In the genomic region with DNA sequence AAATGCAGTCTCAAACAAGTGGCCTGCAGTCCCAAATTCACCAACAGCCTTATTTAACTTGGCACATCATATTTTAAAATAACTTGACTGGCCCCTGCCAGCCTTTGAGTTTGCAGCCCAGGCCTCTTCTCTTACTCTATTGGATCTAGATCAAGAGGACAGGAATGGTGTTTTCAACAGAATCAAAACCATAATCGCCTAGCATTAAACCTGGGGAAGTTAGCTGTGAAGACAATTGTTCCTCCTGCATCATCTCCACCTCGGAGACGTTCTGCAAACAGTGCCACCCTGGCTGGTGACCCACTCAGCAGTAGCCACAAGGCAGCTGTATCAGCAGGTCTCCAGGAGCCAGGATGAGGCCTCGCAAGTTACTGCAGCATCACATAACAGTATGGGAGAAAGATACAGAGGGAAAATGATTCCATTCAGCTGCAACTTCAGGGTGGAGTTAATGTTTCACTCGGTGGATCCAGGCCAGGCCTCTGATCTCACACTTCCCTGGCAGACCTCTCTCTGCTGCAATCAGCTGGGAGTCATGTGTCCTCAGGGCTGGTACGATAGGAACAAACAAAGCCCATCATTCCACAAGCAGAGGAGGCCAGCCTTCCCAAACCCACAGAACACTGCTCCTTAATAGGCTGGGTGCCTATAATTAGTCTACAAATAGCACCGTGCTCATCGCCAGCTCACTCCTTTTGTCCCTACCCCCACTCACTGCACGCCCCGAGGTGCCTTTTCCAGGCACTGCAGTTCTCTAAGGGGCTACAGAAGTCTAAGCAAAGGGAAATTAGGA, we compare ENCODE assay signal across 1 cellular context.
TF ChIP-seq lines count a peak whose summit lies in the region.

No MANE protein-coding gene starts in this region.

TF ChIP-seq in A549, 52 proteins besides CTCF, POLR2A, EP300 and RAD21 (continued from another document):
- TF ChIP-seq JUN (IDR thresholded peaks at IDR 0.05) = peak in 1 of 2 experiments; percentile 43; a peak in 1 of 5 replicates
